ENCODE assay signal across 15 cellular contexts in the genomic region with DNA sequence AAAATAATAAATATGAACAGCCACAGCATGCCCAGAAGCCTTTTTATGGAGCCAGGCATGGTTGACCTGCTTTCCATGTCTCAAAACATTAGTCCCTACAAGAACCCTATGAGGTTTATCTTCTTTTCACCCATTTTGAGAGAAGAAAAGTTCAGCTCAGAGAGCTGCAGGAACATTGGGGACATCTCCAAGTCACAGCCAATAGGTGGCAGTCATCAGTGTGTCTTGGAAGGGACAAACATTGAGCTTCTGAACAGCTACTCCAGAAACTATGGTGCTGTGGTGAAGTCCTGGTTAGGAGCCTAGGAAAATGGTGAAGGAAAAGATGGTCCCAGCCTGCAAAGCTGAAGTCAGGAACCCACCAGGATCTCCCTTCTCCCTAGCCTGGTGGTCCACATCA.
"Had no signal": no experiment of that assay in that cellular context is flagged by ENCODE, and none has a peak within 500 bp of the region (broad histone marks: within the 10 kb centered on the region; RNA-seq: fewer than 3 reads in every experiment).

No MANE protein-coding gene starts in this region.

- DNase-seq: activated CD4-positive, alpha-beta T cell treated with anti-CD3 and anti-CD28 coated beads, Interleukin-2, amount 10 ng/mL, durations not matched to agents 7 days and 5 days; activated CD8-positive, alpha-beta memory T cell treated with anti-CD3 and anti-CD28 coated beads, Interleukin-2, amount 50 U/mL, for 4 hours; activated naive CD4-positive, alpha-beta T cell treated with anti-CD3 and anti-CD28 coated beads for 36 hours; activated T-cell treated with anti-CD3 and anti-CD28 coated beads, Interleukin-2, amount 50 U/mL, for 4 hours; anterior cingulate cortex; cerebellar nuclear complex; effector memory CD4-positive, alpha-beta T cell; right cardiac atrium; stimulated activated CD4-positive, alpha-beta T cell treated with anti-CD3 and anti-CD28 coated beads, Interleukin-2, amount 100 ng/mL, for 48 hours; stimulated activated naive CD8-positive, alpha-beta T cell treated with anti-CD3 and anti-CD28 coated beads, Interleukin-15, amount 100 ng/mL, for 72 hours; trophoblast cell had no signal

- H3K4me3 ChIP-seq: prostate gland, skin epidermis had no signal

- H3K27ac ChIP-seq: prostate gland, skin epidermis had no signal

- ATAC-seq: activated CD4-positive, CD25-positive, alpha-beta regulatory T cell treated with anti-CD3 and anti-CD28 coated beads, Interleukin-2, amount 50 U/mL, for 24 hours; activated T-cell treated with anti-CD3 and anti-CD28 coated beads, Interleukin-2, amount 50 U/mL, for 4 hours; left lobe of liver; right cardiac atrium; stimulated activated naive CD8-positive, alpha-beta T cell treated with anti-CD3 and anti-CD28 coated beads, Interleukin-15, amount 100 ng/mL, for 72 hours had no signal

- H3K9me3 ChIP-seq: prostate gland had no signal

- H3K36me3 ChIP-seq: prostate gland had no signal

- H3K4me1 ChIP-seq: prostate gland had no signal
